Comparison of ENCODE assay signal across 18 cellular contexts in genomic region chr14:80653951-80654350, GRCh38.
A peak's percentile ranks its signal among the peaks of the same experiment; 100 is the strongest.
DNase-seq lines count a peak whose midpoint lies in the region; ATAC-seq and TF ChIP-seq lines count a peak whose summit lies in the region.
"Had no signal": no experiment of that assay in that cellular context is flagged by ENCODE, and none has a peak within 500 bp of the region (broad histone marks: within the 10 kb centered on the region; RNA-seq: fewer than 3 reads in every experiment).

No MANE protein-coding gene starts in this region.

- no peak overlapping the region for H3K4ac ChIP-seq in mesendoderm (ENCODE audit: low read depth, low read length)

- H3K4me2 ChIP-seq in HCT116 (ENCODE audit: low read length): 0 out of 2 replicates have a peak overlapping the region, but pooled peaks have one; percentile 5
- no peak overlapping the region for H3K4me2 ChIP-seq in PC-3 (ENCODE audit: low read length)
- H3K4me2 ChIP-seq in mesendoderm (ENCODE audit: low read length): no peak overlapping the region
- H3K4me2 ChIP-seq: BLaER1, GM23338 had no signal

- BruUV-seq in HCT116 (replicated peaks; lab: Mats Ljungman, UMichigan) (no TSS peak), PC-3 (replicated peaks; lab: Mats Ljungman, UMichigan) (no TSS peak), Caco-2 (replicated peaks; lab: Mats Ljungman, UMichigan) (no TSS peak)

- H3K36me3 Mint-ChIP-seq in Caco-2 (ENCODE audit: insufficient read depth, unreplicated experiment): no peaks in the 10 kb centered on the region

- TF ChIP-seq RAD21 in HCT116 (IDR thresholded peaks at IDR 0.05; ENCODE audit: low read depth): no peak

- no peaks in the 10 kb centered on the region for H3K79me2 ChIP-seq in HCT116 (ENCODE audit: insufficient read depth, low read length)
- H3K79me2 ChIP-seq in PC-3 (ENCODE audit: low read length): no peaks in the 10 kb centered on the region
- no peaks in the 10 kb centered on the region for H3K79me2 ChIP-seq in mesendoderm (ENCODE audit: control insufficient read depth, insufficient read depth, low read length)

- H4K20me1 ChIP-seq in HCT116 (ENCODE audit: insufficient read depth): no peaks in the 10 kb centered on the region
- H4K20me1 ChIP-seq in PC-3 (ENCODE audit: low read length): no peaks in the 10 kb centered on the region
- H4K20me1 ChIP-seq: BLaER1 had no signal

- H3K9ac ChIP-seq in HCT116 (ENCODE audit: low read length) (no peak overlapping the region), PC-3 (ENCODE audit: low read length) (no peak overlapping the region), mesendoderm (ENCODE audit: low read length) (no peak overlapping the region), colonic mucosa (ENCODE audit: low read depth in 2 of 2, low read length in 2 of 2) (no peak overlapping the region)
- H3K9ac ChIP-seq: BLaER1 had no signal

- H2AK5ac ChIP-seq in mesendoderm (ENCODE audit: low read length): no peak overlapping the region

- no peaks in the 10 kb centered on the region for H3K4me1 Mint-ChIP-seq in Caco-2 (ENCODE audit: low read depth, unreplicated experiment)
- H3K4me1 Mint-ChIP-seq: GM23338, H9 had no signal

- no peak overlapping the region for H2BK15ac ChIP-seq in mesendoderm (replicated peaks; ENCODE audit: low read depth)

- ATAC-seq in HCT116 (0 out of 2 replicates have a peak, but pooled peaks have one; percentile 25), PC-3 (no peak)
- ATAC-seq: GM23338, K562 had no signal

- H3K4me3 ChIP-seq in HCT116 (replicated peaks in 1 of 2; ENCODE audit: low read depth in 1 of 2, low read length in 2 of 2) (no peak overlapping the region), PC-3 (ENCODE audit: low read length) (no peak overlapping the region), mesendoderm (ENCODE audit: low read length) (no peak overlapping the region), colonic mucosa (no peak overlapping the region), Caco-2 (ENCODE audit: low read depth, low read length) (no peak overlapping the region)
- H3K4me3 ChIP-seq: BLaER1, GM23338, K562 had no signal

- no peaks in the 10 kb centered on the region for H3F3A ChIP-seq in PC-3 (ENCODE audit: low read length, unreplicated experiment)

- H4K5ac ChIP-seq in mesendoderm (ENCODE audit: low read length): no peak overlapping the region

- H3K18ac ChIP-seq in mesendoderm (ENCODE audit: low read length): no peak overlapping the region

- H3K27ac ChIP-seq in HCT116 (ENCODE audit: low read depth, low read length) (no peak overlapping the region), PC-3 (ENCODE audit: low read length) (no peak overlapping the region), mesendoderm (ENCODE audit: low read depth, low read length) (no peak overlapping the region), colonic mucosa (no peak overlapping the region)
- H3K27ac ChIP-seq: 22Rv1, BLaER1 had no signal

- H3K36me3 ChIP-seq in HCT116 (ENCODE audit: control insufficient read depth in 1 of 2, insufficient read depth in 2 of 2, low read length in 2 of 2) (no peaks in the 10 kb centered on the region), PC-3 (ENCODE audit: low read depth, low read length) (no peaks in the 10 kb centered on the region), mesendoderm (ENCODE audit: control insufficient read depth, insufficient read depth, low read length) (no peaks in the 10 kb centered on the region), colonic mucosa (no peaks in the 10 kb centered on the region), Caco-2 (ENCODE audit: control insufficient read depth, insufficient read depth, low read length) (no peaks in the 10 kb centered on the region)

- WGBS in mesendoderm (ENCODE audit: extremely low coverage, insufficient coverage, low lambda C conversion rate): no CpG with 5 or more reads among the region's 3 CpGs

- CTCF ChIA-PET in HCT116 (lab: Charles Lee): no interaction called here
- CTCF ChIA-PET in PC-3 (lab: Charles Lee): no interaction called here
- CTCF ChIA-PET in Caco-2 (lab: Charles Lee): no interaction called here

- H3K9me3 ChIP-seq in HCT116 (ENCODE audit: control insufficient read depth in 1 of 2, insufficient read depth in 1 of 2, low read depth in 1 of 2, low read length in 2 of 2) (no peaks in the 10 kb centered on the region), PC-3 (ENCODE audit: low read length) (no peaks in the 10 kb centered on the region), colonic mucosa (no peaks in the 10 kb centered on the region), Caco-2 (no peaks in the 10 kb centered on the region)

- no peak for TF ChIP-seq POLR2A in HCT116 (IDR thresholded peaks at IDR 0.05; ENCODE audit: borderline replicate concordance, extremely low read depth, insufficient read depth, insufficient read length)

- TF ChIP-seq CTCF in HCT116 (IDR thresholded peaks at IDR 0.05 in 2 of 3, conservative IDR thresholded peaks at IDR 0.05 in 1 of 3; ENCODE audit: borderline replicate concordance in 1 of 3, insufficient read depth in 1 of 3, low read depth in 2 of 3, low read length in 2 of 3) (no peak), PC-3 (conservative IDR thresholded peaks at IDR 0.05; ENCODE audit: low read depth, low read length) (no peak), colonic mucosa (IDR thresholded peaks at IDR 0.05) (no peak), Caco-2 (IDR thresholded peaks at IDR 0.05; ENCODE audit: insufficient read depth in 1 of 2, low read depth in 1 of 2, low read length in 1 of 2, severe bottlenecking in 1 of 2, unreplicated experiment in 1 of 2) (no peak)

- H2BK120ac ChIP-seq in mesendoderm (ENCODE audit: low read depth, low read length): no peak overlapping the region

- H3K4me3 Mint-ChIP-seq in Caco-2 (ENCODE audit: unreplicated experiment): no peak overlapping the region
- H3K4me3 Mint-ChIP-seq: CD8-positive, alpha-beta memory T cell; GM23338; H9; HFFc6 had no signal

- no peak overlapping the region for H2AFZ ChIP-seq in HCT116 (ENCODE audit: low read depth, low read length, poor library complexity, severe bottlenecking)
- H2AFZ ChIP-seq in PC-3 (ENCODE audit: low read length): no peak overlapping the region
- H2AFZ ChIP-seq: GM23338 had no signal

- H3K79me1 ChIP-seq in mesendoderm (ENCODE audit: low read length): no peaks in the 10 kb centered on the region

- POLR2A ChIA-PET in HCT116 (lab: Charles Lee) (no interaction called here), PC-3 (lab: Charles Lee; ENCODE audit: unreplicated experiment) (no interaction called here), Caco-2 (lab: Charles Lee) (no interaction called here)

- no peak overlapping the region for H3K27ac Mint-ChIP-seq in Caco-2 (ENCODE audit: unreplicated experiment)
- H3K27ac Mint-ChIP-seq: CD8-positive, alpha-beta memory T cell; GM23338; H9; HFFc6 had no signal

- H3K27me3 Mint-ChIP-seq in Caco-2 (ENCODE audit: insufficient read depth, unreplicated experiment): no peaks in the 10 kb centered on the region
- H3K27me3 Mint-ChIP-seq: CD8-positive, alpha-beta memory T cell had no signal

- peaks cover 9% of the 10 kb centered on the region for H3K9me3 Mint-ChIP-seq in Caco-2 (ENCODE audit: unreplicated experiment)
- H3K9me3 Mint-ChIP-seq: H9 had no signal

- peaks cover 4 to 5% of the 10 kb centered on the region in 2 experiments; a peak in 1 of 4 replicates for H3K4me1 ChIP-seq in HCT116 (ENCODE audit: control insufficient read depth in 1 of 2, insufficient read depth in 2 of 2, low read length in 2 of 2)
- H3K4me1 ChIP-seq in PC-3 (ENCODE audit: insufficient read depth, low read length): no peaks in the 10 kb centered on the region
- H3K4me1 ChIP-seq in mesendoderm (ENCODE audit: control insufficient read depth, low read depth, low read length): no peaks in the 10 kb centered on the region
- no peaks in the 10 kb centered on the region for H3K4me1 ChIP-seq in colonic mucosa
- no peaks in the 10 kb centered on the region for H3K4me1 ChIP-seq in Caco-2
- H3K4me1 ChIP-seq: BLaER1 had no signal

- H3K56ac ChIP-seq in mesendoderm (ENCODE audit: low read length): no peak overlapping the region

- DNase-seq in EH (ENCODE audit: low read depth) (peak; percentile 58), HCT116 (ENCODE audit: low read depth, low spot score) (no peak), PC-3 (peak; percentile 30), mesendoderm (peak; percentile 71), retina (no peak), T-helper 1 cell (no peak), colonic mucosa (no peak), Caco-2 (no peak)
- DNase-seq: Calu3; CD8-positive, alpha-beta memory T cell; DMS153; DMS79 treated with DMSO at 0.1 percent for 48 hours; H9; HFFc6 had no signal

- RAD21 ChIA-PET in HCT116 (lab: Charles Lee; ENCODE audit: low non-redundant PET in 1 of 2, low total read pairs in 2 of 2, uncharacterized antibody in 2 of 2, unreplicated experiment in 2 of 2): no interaction called here

- no peak overlapping the region for H2BK5ac ChIP-seq in mesendoderm (ENCODE audit: low read length)

- H4K8ac ChIP-seq in mesendoderm (ENCODE audit: low read depth, low read length): no peak overlapping the region

- H3K9me2 ChIP-seq in HCT116 (ENCODE audit: insufficient read depth) (no peaks in the 10 kb centered on the region), PC-3 (replicated peaks; ENCODE audit: low read length) (no peaks in the 10 kb centered on the region)

- intact Hi-C loops in HCT116 (cut with micrococcal nuclease) (no loop called here), PC-3 (cut with micrococcal nuclease) (no loop called here), colonic mucosa (cut with DNase I) (no loop called here), Caco-2 (cut with micrococcal nuclease; ENCODE audit: unreplicated experiment) (no loop called here)

- H3K27me3 ChIP-seq in HCT116 (ENCODE audit: insufficient read depth, low read length): no peaks in the 10 kb centered on the region
- no peaks in the 10 kb centered on the region for H3K27me3 ChIP-seq in PC-3 (ENCODE audit: low read length)
- no peaks in the 10 kb centered on the region for H3K27me3 ChIP-seq in mesendoderm (ENCODE audit: insufficient read depth, low read length, poor library complexity)
- no peaks in the 10 kb centered on the region for H3K27me3 ChIP-seq in colonic mucosa
- no peaks in the 10 kb centered on the region for H3K27me3 ChIP-seq in Caco-2 (replicated peaks; ENCODE audit: control insufficient read depth, insufficient read depth, low read length)
- H3K27me3 ChIP-seq: BLaER1 had no signal

- H3K23ac ChIP-seq in mesendoderm (ENCODE audit: low read length): no peak overlapping the region

TF ChIP-seq in HCT116, 20 proteins besides CTCF, POLR2A, EP300 and RAD21 (continues in another document):
- TF ChIP-seq SRF (IDR thresholded peaks at IDR 0.05; ENCODE audit: low read depth): no peak
- TF ChIP-seq POLR2AphosphoS5 (IDR thresholded peaks at IDR 0.05; ENCODE audit: low read depth, low read length): no peak
- no peak for TF ChIP-seq TCF7L2 (IDR thresholded peaks at IDR 0.05; ENCODE audit: borderline replicate concordance, extremely low read depth, insufficient read depth, insufficient read length)
- no peak for TF ChIP-seq SP1 (IDR thresholded peaks at IDR 0.05; ENCODE audit: low read depth)
- no peak for TF ChIP-seq EZH2phosphoT487 (IDR thresholded peaks at IDR 0.05; ENCODE audit: borderline replicate concordance)
- TF ChIP-seq SIN3A (IDR thresholded peaks at IDR 0.05; ENCODE audit: low read depth): no peak
- TF ChIP-seq ZNF274 (IDR thresholded peaks at IDR 0.05; ENCODE audit: low read depth, low read length): no peak
- no peak for TF ChIP-seq EZH2 (IDR thresholded peaks at IDR 0.05)

Comparison
In these comparisons a context has a peak if more than half of its experiments do, and no peak if none do; other contexts are left out.
1. DNase-seq: peak in EH (single experiment), PC-3 (single experiment) and mesendoderm (single experiment); none in HCT116 (single experiment), retina (single experiment), T-helper 1 cell (0 of 5), colonic mucosa (single experiment) and Caco-2 (0 of 2).